18 cellular contexts compared by ENCODE assay signal in the genomic region with DNA sequence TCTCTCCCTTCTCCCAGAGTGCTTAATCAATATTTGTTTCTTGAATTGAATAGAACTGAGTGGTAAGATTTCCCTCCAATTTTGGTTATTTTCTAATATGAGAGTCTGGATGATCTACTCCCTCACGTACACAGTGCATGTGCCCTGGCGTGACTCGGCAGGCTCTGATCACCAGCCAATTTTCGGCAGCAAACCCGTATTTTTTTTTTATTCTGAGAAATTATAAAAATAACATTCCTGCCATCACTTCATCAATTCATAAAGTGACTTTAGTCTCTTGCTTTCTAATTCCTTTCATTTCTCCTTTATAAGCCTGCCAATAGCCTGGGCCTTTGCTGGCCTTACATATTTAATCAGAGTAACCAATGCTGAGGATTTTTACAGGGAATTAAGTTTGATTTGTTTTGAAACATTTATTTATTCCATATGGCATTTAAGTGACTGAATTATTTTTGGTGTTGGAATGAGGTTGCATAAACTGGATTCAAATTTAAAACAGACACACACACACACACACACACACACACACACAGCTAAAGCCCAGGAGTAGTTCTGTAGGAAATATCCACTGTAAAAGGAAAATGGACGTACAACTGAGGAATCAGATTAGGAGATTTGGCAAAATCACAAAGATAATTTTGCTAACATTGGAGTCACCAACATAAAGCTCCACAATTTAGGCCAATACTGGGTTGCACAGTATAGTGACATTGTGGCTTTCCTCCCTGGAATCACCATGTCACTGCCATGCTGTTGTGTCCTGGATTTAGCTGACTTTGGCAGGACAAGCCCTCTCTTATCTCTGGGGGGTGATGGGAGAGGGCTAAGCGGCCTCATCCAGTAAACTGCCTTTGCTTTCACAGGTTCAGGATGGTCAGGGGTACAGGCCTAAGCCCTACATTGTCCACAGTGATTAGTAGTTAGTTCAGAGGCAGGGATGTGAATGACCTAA.
DNase-seq lines count a peak whose midpoint lies in the region; ATAC-seq, FAIRE-seq and TF ChIP-seq lines count a peak whose summit lies in the region.
"Had no signal": no experiment of that assay in that cellular context is flagged by ENCODE, and none has a peak within 500 bp of the region (broad histone marks: within the 10 kb centered on the region; RNA-seq: fewer than 3 reads in every experiment).

No MANE protein-coding gene starts in this region.

- H3K4me3 Mint-ChIP-seq in naive thymus-derived CD4-positive, alpha-beta T cell: no peak overlapping the region
- H3K4me3 Mint-ChIP-seq: mesothelial cell of epicardium had no signal

- TF ChIP-seq CTCF in HCT116 (IDR thresholded peaks at IDR 0.05 in 2 of 3, conservative IDR thresholded peaks at IDR 0.05 in 1 of 3; ENCODE audit: borderline replicate concordance in 1 of 3, insufficient read depth in 1 of 3, low read depth in 2 of 3, low read length in 2 of 3): no peak
- TF ChIP-seq CTCF in brain microvascular endothelial cell (IDR thresholded peaks at IDR 0.05; ENCODE audit: low read depth, low read length, missing control alignments): no peak

- H3K4me3 ChIP-seq in ACC112 (ENCODE audit: low read depth, low read length) (no peak overlapping the region), HCT116 (replicated peaks in 1 of 2; ENCODE audit: low read depth in 1 of 2, low read length in 2 of 2) (no peak overlapping the region), brain microvascular endothelial cell (ENCODE audit: low read depth, low read length) (no peak overlapping the region), right cardiac atrium (ENCODE audit: low read length) (no peak overlapping the region)
- no peak overlapping the region for H3K4me3 ChIP-seq in naive thymus-derived CD4-positive, alpha-beta T cell (ENCODE audit: low read length)
- H3K4me3 ChIP-seq: thoracic aorta had no signal

- DNase-seq in HCT116 (ENCODE audit: low read depth, low spot score) (no peak), brain microvascular endothelial cell (no peak), right cardiac atrium (peak in 1 of 3 donors; percentile 37), RCC 7860 (ENCODE audit: low spot score) (no peak), middle frontal gyrus (ENCODE audit: extremely low spot score, low spot score) (no peak), HK-2 (ENCODE audit: unreplicated experiment) (no peak)
- DNase-seq in naive thymus-derived CD4-positive, alpha-beta T cell: no peak
- DNase-seq: activated T-cell treated with anti-CD3 and anti-CD28 coated beads, Interleukin-2, amount 50 U/mL, for 72 hours; DND-41; NCI-H1694; NCI-H526 treated with DMSO at 0.1 percent for 48 hours; stimulated activated CD4-positive, alpha-beta T cell treated with anti-CD3 and anti-CD28 coated beads, Interleukin-12 subunit alpha, Interleukin-12 subunit beta, amount 100 ng/mL, for 4 hours had no signal

- H3K27me3 ChIP-seq in ACC112 (ENCODE audit: insufficient read depth, low read length): no peaks in the 10 kb centered on the region
- no peaks in the 10 kb centered on the region for H3K27me3 ChIP-seq in HCT116 (ENCODE audit: insufficient read depth, low read length)
- H3K27me3 ChIP-seq in brain microvascular endothelial cell (replicated peaks): no peaks in the 10 kb centered on the region
- no peaks in the 10 kb centered on the region for H3K27me3 ChIP-seq in right cardiac atrium (ENCODE audit: control insufficient read depth, insufficient read depth)
- H3K27me3 ChIP-seq in naive thymus-derived CD4-positive, alpha-beta T cell (ENCODE audit: control insufficient read depth in 2 of 2, insufficient read depth in 2 of 2, low read length in 2 of 2): no peaks in the 10 kb centered on the region

- intact Hi-C loops in HCT116 (cut with micrococcal nuclease) (no loop called here), right cardiac atrium (cut with DNase I) (no loop called here)
- intact Hi-C loops in naive thymus-derived CD4-positive, alpha-beta T cell (cut with micrococcal nuclease): no loop called here

- H3K9me2 ChIP-seq in HCT116 (ENCODE audit: insufficient read depth): no peaks in the 10 kb centered on the region

- H3K27ac ChIP-seq in ACC112 (ENCODE audit: low read depth, low read length) (peak overlapping the region; percentile 96), HCT116 (ENCODE audit: low read depth, low read length) (no peak overlapping the region), brain microvascular endothelial cell (peak overlapping the region; percentile 84), right cardiac atrium (ENCODE audit: low read length) (no peak overlapping the region)
- no peak overlapping the region for H3K27ac ChIP-seq in naive thymus-derived CD4-positive, alpha-beta T cell (ENCODE audit: low read depth, low read length)
- H3K27ac ChIP-seq: parathyroid adenoma, thoracic aorta had no signal

- in situ Hi-C loops in brain microvascular endothelial cell (cut with HindIII; ENCODE audit: low pct_ligation_motif_present, low sequenced_read_pairs): no loop called here

- no peak for FAIRE-seq in RCC 7860 (lab: Jason Lieb, UNC)
- FAIRE-seq: GM12891 had no signal

- peaks cover 0 to 16% (median 2%) of the 10 kb centered on the region in 7 donors for H3K4me1 Mint-ChIP-seq in naive thymus-derived CD4-positive, alpha-beta T cell

- no peak overlapping the region for H3K9ac ChIP-seq in HCT116 (ENCODE audit: low read length)
- H3K9ac ChIP-seq: KMS-11, parathyroid adenoma had no signal

- peak overlapping the region in 2 of 9 donors; percentile 12 to 17 for H3K27ac Mint-ChIP-seq in naive thymus-derived CD4-positive, alpha-beta T cell
- H3K27ac Mint-ChIP-seq: activated T-cell treated with anti-CD3 and anti-CD28 coated beads, Interleukin-2, amount 50 U/mL, for 72 hours; mesothelial cell of epicardium had no signal

- peaks cover 69% of the 10 kb centered on the region for H3K4me1 ChIP-seq in ACC112 (ENCODE audit: control insufficient read depth, insufficient read depth, low read length, unreplicated experiment)
- peaks cover 11 to 16% of the 10 kb centered on the region in 2 experiments; a peak in 3 of 4 replicates for H3K4me1 ChIP-seq in HCT116 (ENCODE audit: control insufficient read depth in 1 of 2, insufficient read depth in 2 of 2, low read length in 2 of 2)
- H3K4me1 ChIP-seq in right cardiac atrium (ENCODE audit: control insufficient read depth, insufficient read depth, low read length): peaks cover 2% of the 10 kb centered on the region
- H3K4me1 ChIP-seq in naive thymus-derived CD4-positive, alpha-beta T cell (ENCODE audit: control insufficient read depth in 2 of 2, insufficient read depth in 2 of 2, low read length in 2 of 2): peaks cover 0 to 18% of the 10 kb centered on the region in 2 donors
- H3K4me1 ChIP-seq: parathyroid adenoma had no signal

- H3K36me3 ChIP-seq in ACC112 (ENCODE audit: insufficient read depth, low read length) (no peaks in the 10 kb centered on the region), HCT116 (ENCODE audit: control insufficient read depth in 1 of 2, insufficient read depth in 2 of 2, low read length in 2 of 2) (no peaks in the 10 kb centered on the region), brain microvascular endothelial cell (replicated peaks) (no peaks in the 10 kb centered on the region)
- no peaks in the 10 kb centered on the region for H3K36me3 ChIP-seq in naive thymus-derived CD4-positive, alpha-beta T cell (ENCODE audit: control insufficient read depth in 2 of 3, insufficient read depth in 3 of 3, low read length in 3 of 3)
- H3K36me3 ChIP-seq: thoracic aorta had no signal

- H3K9me3 ChIP-seq in HCT116 (ENCODE audit: control insufficient read depth in 1 of 2, insufficient read depth in 1 of 2, low read depth in 1 of 2, low read length in 2 of 2) (no peaks in the 10 kb centered on the region), right cardiac atrium (ENCODE audit: control insufficient read depth, low read length) (no peaks in the 10 kb centered on the region)
- no peaks in the 10 kb centered on the region for H3K9me3 ChIP-seq in naive thymus-derived CD4-positive, alpha-beta T cell (ENCODE audit: control insufficient read depth in 2 of 3, low read length in 3 of 3)
- H3K9me3 ChIP-seq: thoracic aorta had no signal

- RAD21 ChIA-PET in HCT116 (lab: Charles Lee; ENCODE audit: low non-redundant PET in 1 of 2, low total read pairs in 2 of 2, uncharacterized antibody in 2 of 2, unreplicated experiment in 2 of 2): no interaction called here

- WGBS in right cardiac atrium: 51% methylated on average over 7 of the region's 7 CpGs

- POLR2A ChIA-PET in HCT116 (lab: Charles Lee): interaction anchor here (0.7 kb wide), 1 partner anchor 320 kb away, joined by 3 read pairs; no protein-coding TSS in a partner anchor
- POLR2A ChIA-PET in naive thymus-derived CD4-positive, alpha-beta T cell (lab: Charles Lee): no interaction called here

- H3K9me3 Mint-ChIP-seq in naive thymus-derived CD4-positive, alpha-beta T cell: peaks cover 0 to 4% (median 0%) of the 10 kb centered on the region in 11 donors

- no peak overlapping the region for H3K4me2 ChIP-seq in HCT116 (ENCODE audit: low read length)

- no peak for TF ChIP-seq RAD21 in HCT116 (IDR thresholded peaks at IDR 0.05; ENCODE audit: low read depth)

- H3K36me3 Mint-ChIP-seq in naive thymus-derived CD4-positive, alpha-beta T cell: no peaks in the 10 kb centered on the region
- H3K36me3 Mint-ChIP-seq: mesothelial cell of epicardium had no signal

- ATAC-seq in HCT116 (0 out of 2 replicates have a peak, but pooled peaks have one; percentile 10), right cardiac atrium (peak; percentile 39 to 43)
- ATAC-seq in naive thymus-derived CD4-positive, alpha-beta T cell: no peak
- ATAC-seq: activated T-cell treated with anti-CD3 and anti-CD28 coated beads, Interleukin-2, amount 50 U/mL, for 72 hours had no signal

- CTCF ChIA-PET in HCT116 (lab: Charles Lee): no interaction called here
- CTCF ChIA-PET in naive thymus-derived CD4-positive, alpha-beta T cell (lab: Charles Lee): no interaction called here

- no peaks in the 10 kb centered on the region for H3K27me3 Mint-ChIP-seq in naive thymus-derived CD4-positive, alpha-beta T cell

- H3K79me2 ChIP-seq in ACC112 (ENCODE audit: control insufficient read depth, insufficient read depth, low read length, unreplicated experiment) (no peaks in the 10 kb centered on the region), HCT116 (ENCODE audit: insufficient read depth, low read length) (no peaks in the 10 kb centered on the region)
- H3K79me2 ChIP-seq: parathyroid adenoma had no signal

- H4K20me1 ChIP-seq in HCT116 (ENCODE audit: insufficient read depth): no peaks in the 10 kb centered on the region

- TF ChIP-seq POLR2A in HCT116 (IDR thresholded peaks at IDR 0.05; ENCODE audit: borderline replicate concordance, extremely low read depth, insufficient read depth, insufficient read length): no peak

- BruUV-seq in HCT116 (replicated peaks; lab: Mats Ljungman, UMichigan): no TSS peak

- H2AFZ ChIP-seq in ACC112 (ENCODE audit: low read length, unreplicated experiment) (peak overlapping the region; percentile 44), HCT116 (ENCODE audit: low read depth, low read length, poor library complexity, severe bottlenecking) (peak overlapping the region; percentile 96)
- H2AFZ ChIP-seq: parathyroid adenoma had no signal

TF ChIP-seq in HCT116, 20 proteins besides CTCF, POLR2A, EP300 and RAD21:
- no peak for TF ChIP-seq JUND (IDR thresholded peaks at IDR 0.05)
- TF ChIP-seq ZFX (IDR thresholded peaks at IDR 0.05): no peak
- no peak for TF ChIP-seq FOSL1 (IDR thresholded peaks at IDR 0.05; ENCODE audit: low read depth)
- TF ChIP-seq SRF (IDR thresholded peaks at IDR 0.05; ENCODE audit: low read depth): no peak

Comparison
In these comparisons a context has a peak if more than half of its experiments do, and no peak if none do; other contexts are left out.
1. H3K27ac ChIP-seq: peak in ACC112 (single experiment) and brain microvascular endothelial cell (single experiment); none in HCT116 (single experiment), right cardiac atrium (single experiment) and naive thymus-derived CD4-positive, alpha-beta T cell (single experiment).